8 cellular contexts compared by ENCODE assay signal in genomic region chr3:196632033-196632751, GRCh38. TPM values are rescaled to one million over a fixed set of nuclear protein-coding genes. Genes with fewer than 3 reads are reported as not detected.
DNase-seq lines count a peak whose midpoint lies in the region; ATAC-seq and TF ChIP-seq lines count a peak whose summit lies in the region.

No MANE protein-coding gene starts in this region.

- H3K4me3 ChIP-seq in BJ (ENCODE audit: low read depth, low read length) (peak overlapping the region; percentile 58), coronary artery (peak overlapping the region; percentile 83)

- no peak for DNase-seq in BJ (ENCODE audit: low read depth)
- DNase-seq in NCI-H524 treated with DMSO at 0.1 percent for 48 hours (lab: John Stamatoyannopoulos, UW) = peak; percentile 77
- peak; percentile 91 for DNase-seq in activated CD4-positive, alpha-beta T cell treated with anti-CD3 and anti-CD28 coated beads for 48 hours
- DNase-seq in coronary artery (ENCODE audit: low spot score) = no peak
- peak; percentile 83 for DNase-seq in left lobe of liver (ENCODE audit: low spot score)
- DNase-seq in stimulated activated CD4-positive, alpha-beta T cell treated with anti-CD3 and anti-CD28 coated beads, Interleukin-2, amount 100 ng/mL, for 4 hours (ENCODE audit: low read depth) = peak; percentile 75

- POLR2A ChIA-PET in BJ (lab: Charles Lee) = no interaction called here

- no peaks in the 10 kb centered on the region for H3K36me3 ChIP-seq in BJ (ENCODE audit: control insufficient read depth, insufficient read depth, low read length)

- ATAC-seq in GM19324 (IDR thresholded peaks at IDR 0.05; ENCODE audit: low FRiP score, unreplicated experiment) (peak; percentile 79), HG03457 (IDR thresholded peaks at IDR 0.05; ENCODE audit: unreplicated experiment) (peak; percentile 59), left lobe of liver (peak; percentile 97)

- CTCF ChIA-PET in BJ (lab: Yijun Ruan, JAX) = interaction anchor here (1.0 to 2.0 kb wide), 2 partner anchors 23 to 53 kb away, joined by 3 to 7 read pairs; no protein-coding TSS in a partner anchor

- TF ChIP-seq CTCF in BJ (IDR thresholded peaks at IDR 0.05; ENCODE audit: insufficient read depth, low read depth, low read length) (peak; percentile 50), coronary artery (IDR thresholded peaks at IDR 0.05) (no peak)

- H3K27ac ChIP-seq in coronary artery = peak overlapping the region; percentile 54 to 86

- no peaks in the 10 kb centered on the region for H3K27me3 ChIP-seq in BJ (ENCODE audit: control insufficient read depth, insufficient read depth, low read length)

RNA-seq across cellular contexts. Expression of gene NRROS, which starts 7.3 kb away (rescaled TPM):
- polyA plus RNA-seq in BJ (2011; rRNA removed) = 0.06 and 0.07 TPM in 2 replicates
- polyA minus RNA-seq in BJ (2011; rRNA and poly(A)+ RNA removed) = 0.10 TPM in 1 of 2 replicates, not detected in the other
- 1.7 TPM for total RNA-seq in left lobe of liver

Comparison
In these comparisons a context has a peak if more than half of its experiments do, and no peak if none do; other contexts are left out.
1. DNase-seq: peak in NCI-H524 treated with DMSO at 0.1 percent for 48 hours (single experiment), activated CD4-positive, alpha-beta T cell treated with anti-CD3 and anti-CD28 coated beads for 48 hours (single experiment), left lobe of liver (single experiment) and stimulated activated CD4-positive, alpha-beta T cell treated with anti-CD3 and anti-CD28 coated beads, Interleukin-2, amount 100 ng/mL, for 4 hours (single experiment); none in BJ (single experiment) and coronary artery (single experiment).
2. Peak in every context shown above with its lines, with median percentiles within 50 percentile points of each other: ATAC-seq.